ENCODE assay signal across 13 cellular contexts in the genomic region with DNA sequence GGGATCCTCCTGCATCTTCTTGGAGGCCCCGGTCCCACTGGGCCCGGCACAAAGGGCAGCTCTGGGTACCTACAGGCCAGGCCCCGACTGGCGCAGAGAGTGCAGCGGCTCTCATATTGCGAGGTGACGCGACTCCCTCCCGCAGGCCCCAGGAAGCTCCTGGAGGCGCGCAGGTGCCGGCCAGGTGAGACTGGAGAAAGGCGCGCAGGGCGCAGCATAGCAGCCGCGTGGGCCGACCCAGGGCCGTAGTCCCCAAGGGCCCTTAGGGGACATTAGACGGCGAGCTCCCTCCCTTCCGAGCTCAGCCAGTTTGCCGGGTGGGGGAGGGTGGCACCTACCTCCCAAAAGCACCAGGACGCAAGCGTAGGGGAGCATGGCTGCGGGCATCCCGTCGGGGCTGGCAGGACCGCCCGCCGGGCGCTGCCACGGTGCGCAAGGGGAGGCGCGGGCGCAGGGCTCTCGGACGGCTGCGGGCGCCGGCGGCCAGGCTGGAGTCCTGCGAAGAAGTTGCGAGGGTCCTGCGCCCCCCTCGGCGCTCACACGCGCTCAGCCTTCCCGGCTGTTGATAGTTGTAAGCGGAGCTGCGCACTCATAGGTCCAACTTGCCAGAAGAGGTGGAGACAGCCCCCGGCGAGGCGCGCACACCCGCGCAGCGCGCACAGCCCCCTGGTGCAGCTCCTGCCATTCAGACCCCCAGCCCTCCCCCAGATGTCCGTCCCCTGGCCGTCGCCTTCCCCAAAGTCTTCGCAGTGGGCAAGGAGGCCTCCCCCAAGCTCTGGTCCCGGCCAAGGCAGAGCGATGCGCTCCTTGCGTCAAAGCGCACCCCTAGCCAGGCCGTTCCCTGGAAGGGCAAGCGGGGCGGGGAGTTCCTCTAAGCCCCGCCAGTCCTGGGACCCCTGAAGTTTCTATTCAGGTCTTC. TPM values are rescaled to one million over a fixed set of nuclear protein-coding genes. Genes with fewer than 3 reads are reported as not detected.
A peak's percentile ranks its signal among the peaks of the same experiment; 100 is the strongest.
DNase-seq lines count a peak whose midpoint lies in the region; ATAC-seq and TF ChIP-seq lines count a peak whose summit lies in the region.
"Had no signal": no experiment of that assay in that cellular context is flagged by ENCODE, and none has a peak within 500 bp of the region (broad histone marks: within the 10 kb centered on the region; RNA-seq: fewer than 3 reads in every experiment).

No MANE protein-coding gene starts in this region.

- H3K36me3 ChIP-seq in rectal smooth muscle tissue (ENCODE audit: control insufficient read depth, insufficient read depth, low read length) (no peaks in the 10 kb centered on the region), gastroesophageal sphincter (no peaks in the 10 kb centered on the region)

- no peak overlapping the region for H3K27ac ChIP-seq in rectal smooth muscle tissue (ENCODE audit: low read depth, low read length)
- H3K27ac ChIP-seq in gastroesophageal sphincter, result no peak overlapping the region
- H3K27ac ChIP-seq: HL-60 had no signal

- intact Hi-C loops in left ventricle myocardium superior (cut with micrococcal nuclease), result no loop called here

- DNase-seq in ELR (ENCODE audit: low read depth) (peak; percentile 54), astrocyte of the spinal cord (ENCODE audit: low read depth, low spot score) (peak; percentile 23), left ventricle myocardium superior (no peak), pons (ENCODE audit: low spot score) (no peak), NCI-H1930 (lab: John Stamatoyannopoulos, UW) (no peak), G401 (ENCODE audit: low spot score) (no peak)
- DNase-seq: stimulated activated CD4-positive, alpha-beta T cell treated with anti-CD3 and anti-CD28 coated beads, Interleukin-2, amount 100 ng/mL, for 24 hours; SW 1271 had no signal

- no peak for TF ChIP-seq POLR2A in gastroesophageal sphincter (IDR thresholded peaks at IDR 0.05)

- H3K4me3 ChIP-seq in astrocyte of the spinal cord (ENCODE audit: low read depth, low read length) (peak overlapping the region; percentile 50), rectal smooth muscle tissue (ENCODE audit: low read length) (peak overlapping the region; percentile 51), gastroesophageal sphincter (peak overlapping the region in 1 of 2 donors; percentile 46)

- peak; percentile 57 for ATAC-seq in left ventricle myocardium superior
- ATAC-seq in gastroesophageal sphincter, result no peak

- H3K9me3 ChIP-seq in gastroesophageal sphincter, result no peaks in the 10 kb centered on the region

- in situ Hi-C loops in astrocyte of the spinal cord (cut with HindIII; ENCODE audit: low sequenced_read_pairs) (no loop called here), G401 (cut with HindIII; ENCODE audit: low sequenced_read_pairs) (no loop called here)

- TF ChIP-seq EP300 in gastroesophageal sphincter (IDR thresholded peaks at IDR 0.05), result no peak

- TF ChIP-seq CTCF in astrocyte of the spinal cord (IDR thresholded peaks at IDR 0.05; ENCODE audit: low read depth, low read length), result no peak
- no peak for TF ChIP-seq CTCF in gastroesophageal sphincter (IDR thresholded peaks at IDR 0.05)

- H3K9ac ChIP-seq in rectal smooth muscle tissue (ENCODE audit: low read length), result no peak overlapping the region

- H3K27me3 ChIP-seq in rectal smooth muscle tissue (ENCODE audit: control insufficient read depth, insufficient read depth, low read length) (peaks cover 4% of the 10 kb centered on the region), gastroesophageal sphincter (peaks cover 45% of the 10 kb centered on the region)

- 1% methylated on average over 24 of the region's 74 CpGs; no CpG with 5 or more reads in 1 of the 2 donors for WGBS in gastroesophageal sphincter (ENCODE audit: low coverage in 1 of 2), 2 donors

- no peaks in the 10 kb centered on the region for H3K4me1 ChIP-seq in rectal smooth muscle tissue (ENCODE audit: control insufficient read depth, insufficient read depth, low read length)
- H3K4me1 ChIP-seq in gastroesophageal sphincter, result peaks cover 0 to 16% (median 0%) of the 10 kb centered on the region in 3 donors

RNA-seq across cellular contexts. Expression of a gene that starts 0.6 kb away (rescaled TPM):
- 0.25 TPM for total RNA-seq in left ventricle myocardium superior
- 1 to 10 TPM in 2 of 4 donors, under 1 TPM in 2; 0.40 to 1.1 (median 0.88) TPM for total RNA-seq in gastroesophageal sphincter
- not detected in 2 replicates for total RNA-seq in G401 (2014; rRNA removed; shearing (Covaris generic))
- total RNA-seq: dermis microvascular lymphatic vessel endothelial cell, temporal lobe had no signal

Comparison
In these comparisons a context has a peak if more than half of its experiments do, and no peak if none do; other contexts are left out.
1. DNase-seq: peak in ELR (single experiment) and astrocyte of the spinal cord (single experiment); none in left ventricle myocardium superior (single experiment), pons (single experiment), NCI-H1930 (0 of 2) and G401 (single experiment).